Comparison of ENCODE assay signal across 17 cellular contexts in genomic region chr3:8491246-8491645, GRCh38. TPM values are rescaled to one million over a fixed set of nuclear protein-coding genes. Genes with fewer than 3 reads are reported as not detected.
DNase-seq lines count a peak whose midpoint lies in the region; ATAC-seq and TF ChIP-seq lines count a peak whose summit lies in the region.
"Had no signal": no experiment of that assay in that cellular context is flagged by ENCODE, and none has a peak within 500 bp of the region (broad histone marks: within the 10 kb centered on the region; RNA-seq: fewer than 3 reads in every experiment).

No MANE protein-coding gene starts in this region.

- 60% methylated on average over 3 of the region's 3 CpGs for WGBS in esophagus muscularis mucosa
- 61 to 69% (median 63%) methylated on average over 3 of the region's 3 CpGs for WGBS in psoas muscle, 3 donors

- no peak overlapping the region for H3K4me3 ChIP-seq in SJCRH30
- no peak overlapping the region for H3K4me3 ChIP-seq in esophagus muscularis mucosa
- H3K4me3 ChIP-seq in psoas muscle: no peak overlapping the region
- H3K4me3 ChIP-seq in upper lobe of right lung: no peak overlapping the region
- H3K4me3 ChIP-seq: HAP-1 had no signal

- no peak for TF ChIP-seq CTCF in esophagus muscularis mucosa (IDR thresholded peaks at IDR 0.05)
- TF ChIP-seq CTCF in psoas muscle (IDR thresholded peaks at IDR 0.05): no peak
- TF ChIP-seq CTCF in upper lobe of right lung (IDR thresholded peaks at IDR 0.05): no peak

- no peak for TF ChIP-seq EP300 in esophagus muscularis mucosa (IDR thresholded peaks at IDR 0.05)

- H3K9me3 ChIP-seq in SJCRH30 (replicated peaks): no peaks in the 10 kb centered on the region
- H3K9me3 ChIP-seq in esophagus muscularis mucosa: no peaks in the 10 kb centered on the region
- no peaks in the 10 kb centered on the region for H3K9me3 ChIP-seq in psoas muscle
- no peaks in the 10 kb centered on the region for H3K9me3 ChIP-seq in upper lobe of right lung
- H3K9me3 ChIP-seq: HAP-1 had no signal

- no peak for TF ChIP-seq POLR2A in esophagus muscularis mucosa (IDR thresholded peaks at IDR 0.05; ENCODE audit: low read depth)

- ATAC-seq in psoas muscle (peak in 1 of 4 donors; percentile 27), upper lobe of right lung (no peak)

- intact Hi-C loops in esophagus muscularis mucosa (cut with DNase I): no loop called here
- intact Hi-C loops in psoas muscle (cut with DNase I): no loop called here
- intact Hi-C loops in upper lobe of right lung (cut with DNase I): no loop called here

- H3K36me3 ChIP-seq in SJCRH30 (no peaks in the 10 kb centered on the region), esophagus muscularis mucosa (no peaks in the 10 kb centered on the region), psoas muscle (ENCODE audit: insufficient read depth in 1 of 2, low read depth in 1 of 2) (no peaks in the 10 kb centered on the region), upper lobe of right lung (no peaks in the 10 kb centered on the region)
- H3K36me3 ChIP-seq: HAP-1 had no signal

- H3K27me3 ChIP-seq in SJCRH30: no peaks in the 10 kb centered on the region
- H3K27me3 ChIP-seq in esophagus muscularis mucosa: no peaks in the 10 kb centered on the region
- no peaks in the 10 kb centered on the region for H3K27me3 ChIP-seq in psoas muscle (ENCODE audit: insufficient read depth in 3 of 3, low read length in 2 of 3)
- no peaks in the 10 kb centered on the region for H3K27me3 ChIP-seq in upper lobe of right lung

- DNase-seq in SJCRH30: no peak
- no peak for DNase-seq in esophagus muscularis mucosa (ENCODE audit: extremely low spot score)
- DNase-seq in psoas muscle: no peak
- no peak for DNase-seq in upper lobe of right lung
- no peak for DNase-seq in GOT3 (lab: John Stamatoyannopoulos, UW)
- DNase-seq in HuH-7.5 (ENCODE audit: low spot score): no peak
- no peak for DNase-seq in AG08396 (ENCODE audit: low spot score)
- DNase-seq: CD4-positive, alpha-beta memory T cell; DMS79; NCI-H1417; NCI-H2029; NCI-H2171 treated with DMSO at 0.1 percent for 48 hours; NCI-H446 treated with DMSO at 0.1 percent for 48 hours; NCI-H748 treated with DMSO at 0.1 percent for 48 hours; RPMI8226 had no signal

- peak overlapping the region; percentile 91 for H3K27ac ChIP-seq in SJCRH30
- peak overlapping the region; percentile 19 to 79 (median 38) for H3K27ac ChIP-seq in esophagus muscularis mucosa (replicated peaks in 1 of 4)
- peak overlapping the region; percentile 88 for H3K27ac ChIP-seq in psoas muscle
- H3K27ac ChIP-seq in upper lobe of right lung: peak overlapping the region; percentile 65
- H3K27ac ChIP-seq: HL-60 had no signal

- H3K4me1 ChIP-seq in SJCRH30: peaks cover 51% of the 10 kb centered on the region
- H3K4me1 ChIP-seq in esophagus muscularis mucosa: peaks cover 8 to 34% (median 31%) of the 10 kb centered on the region in 4 donors
- H3K4me1 ChIP-seq in psoas muscle: peaks cover 54% of the 10 kb centered on the region
- peaks cover 9% of the 10 kb centered on the region for H3K4me1 ChIP-seq in upper lobe of right lung

RNA-seq across cellular contexts. Expression of gene LMCD1, which starts 10.4 kb away (rescaled TPM):
- 59.6 and 69.8 TPM in 2 replicates for total RNA-seq in SJCRH30 (2014; rRNA removed; shearing (Covaris generic))
- 100 to 1,000 TPM in 2 of 4 donors, 10 to 100 TPM in 2; 43.2 to 576 (median 131) TPM for total RNA-seq in esophagus muscularis mucosa
- total RNA-seq in psoas muscle: 1,000 to 10,000 TPM in 1 of 4 donors, 100 to 1,000 TPM in 3; 340 to 1,074 (median 476) TPM
- polyA plus RNA-seq in psoas muscle: 1,000 to 10,000 TPM in 1 of 3 donors, 100 to 1,000 TPM in 1, 10 to 100 TPM in 1; 83.0 to 1,120 (median 129) TPM
- total RNA-seq in upper lobe of right lung: 174 TPM

Comparison
In these comparisons a context has a peak if more than half of its experiments do, and no peak if none do; other contexts are left out.
1. H3K27ac ChIP-seq: peak in every context shown above with its lines; median percentile 91 in SJCRH30; 88 in psoas muscle; 65 in upper lobe of right lung; 38 in esophagus muscularis mucosa.